Comparison of ENCODE assay signal across 8 cellular contexts in the genomic region with DNA sequence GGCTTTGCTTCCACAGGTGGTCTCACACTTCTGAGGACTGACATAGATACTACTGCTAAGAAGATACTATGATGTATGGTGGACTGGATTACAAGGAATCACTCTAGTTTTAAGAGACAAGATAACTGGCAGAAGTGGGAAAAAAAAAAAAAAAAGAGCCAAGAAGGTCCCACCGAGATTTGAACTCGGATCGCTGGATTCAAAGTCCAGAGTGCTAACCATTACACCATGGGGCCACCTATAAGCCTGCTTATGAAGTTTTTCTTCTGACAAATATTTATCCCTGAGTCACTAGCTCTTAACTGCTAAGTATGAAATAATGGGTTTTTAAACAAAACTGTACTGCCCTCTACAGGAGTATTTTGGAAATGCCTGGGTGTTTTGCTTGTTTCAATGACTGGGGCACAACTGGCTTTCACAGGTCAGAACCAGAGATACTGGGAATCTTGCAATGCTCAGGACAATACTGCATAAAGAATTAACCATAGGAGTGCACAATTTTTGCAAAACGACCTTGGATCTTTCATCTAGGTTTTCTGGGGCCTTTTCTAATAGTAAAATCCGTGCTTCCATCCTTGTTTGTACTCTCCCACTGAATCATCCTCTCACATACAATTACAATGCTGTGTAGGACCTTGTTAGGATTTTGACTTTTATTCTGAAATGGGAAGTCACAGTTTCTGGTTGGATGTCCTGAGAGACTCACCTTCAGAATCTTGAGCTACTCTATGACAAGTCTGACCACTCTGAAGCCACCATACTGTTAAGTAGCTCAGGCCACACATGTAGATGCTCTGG.
DNase-seq lines count a peak whose midpoint lies in the region; ATAC-seq and TF ChIP-seq lines count a peak whose summit lies in the region.

No MANE protein-coding gene starts in this region.

- H3K27ac Mint-ChIP-seq in activated naive CD8-positive, alpha-beta T cell = peak overlapping the region; percentile 23

- H3K4me1 ChIP-seq in PC-3 (ENCODE audit: insufficient read depth, low read length) (peaks cover 13% of the 10 kb centered on the region; the same call in 1 of the 2 replicates), heart right ventricle (peaks cover 0 to 26% (median 10%) of the 10 kb centered on the region in 9 donors)

- H3K36me3 ChIP-seq in PC-3 (ENCODE audit: low read depth, low read length) (no peaks in the 10 kb centered on the region), heart right ventricle (no peaks in the 10 kb centered on the region)

- H3F3A ChIP-seq in PC-3 (ENCODE audit: low read length, unreplicated experiment) = peaks cover 3% of the 10 kb centered on the region

- H3K4me3 ChIP-seq in PC-3 (ENCODE audit: low read length) (peak overlapping the region; percentile 16; the same call in 1 of the 2 replicates), heart right ventricle (no peak overlapping the region)

- H3K4me1 Mint-ChIP-seq in activated naive CD8-positive, alpha-beta T cell (ENCODE audit: low read depth) = peaks cover 20% of the 10 kb centered on the region

- intact Hi-C loops in PC-3 (cut with micrococcal nuclease) (loop anchor here (5.0 kb wide), 1 partner anchor 124 kb away; no protein-coding TSS in a partner anchor), heart right ventricle (cut with DNase I) (no loop called here)

- POLR2A ChIA-PET in PC-3 (lab: Charles Lee; ENCODE audit: unreplicated experiment) = interaction anchor here (0.7 to 1.3 kb wide), 2 partner anchors 97 to 100 kb away, joined by 6 to 8 read pairs; a partner anchor contains a TSS

- CTCF ChIA-PET in PC-3 (lab: Charles Lee) = interaction anchor here (0.5 to 1.9 kb wide), 7 partner anchors 12 to 566 kb away, joined by 3 to 19 read pairs (median 4); a partner anchor contains a TSS

- no TSS peak for BruUV-seq in PC-3 (replicated peaks; lab: Mats Ljungman, UMichigan)

- DNase-seq in DMS79 (lab: John Stamatoyannopoulos, UW) = peak; percentile 29
- DNase-seq in PC-3 = peak; percentile 99
- DNase-seq in heart right ventricle = peak in 1 of 2 donors; percentile 73
- peak; percentile 85 for DNase-seq in retina
- DNase-seq in HuH-7.5 (ENCODE audit: low spot score) = no peak

- H3K4me3 Mint-ChIP-seq in activated naive CD8-positive, alpha-beta T cell = no peak overlapping the region

- peak overlapping the region; percentile 45 for H3K4me2 ChIP-seq in PC-3 (ENCODE audit: low read length)

- peak overlapping the region; percentile 22; the same call in 1 of the 2 replicates for H2AFZ ChIP-seq in PC-3 (ENCODE audit: low read length)

- no peaks in the 10 kb centered on the region for H3K9me2 ChIP-seq in PC-3 (replicated peaks; ENCODE audit: low read length)

- whole genome bisulfite sequencing in heart right ventricle, 2 donors = 3 to 4% methylated on average over 5 of the region's 5 CpGs

- H3K27me3 Mint-ChIP-seq in activated naive CD8-positive, alpha-beta T cell = peaks cover 7% of the 10 kb centered on the region

- H3K27me3 ChIP-seq in PC-3 (ENCODE audit: low read length) (no peaks in the 10 kb centered on the region), heart right ventricle (peaks cover 0 to 42% (median 14%) of the 10 kb centered on the region in 7 donors)

- TF ChIP-seq CTCF in LNCAP (IDR thresholded peaks at IDR 0.05) = peak; percentile 64
- peak; percentile 81 for TF ChIP-seq CTCF in PC-3 (conservative IDR thresholded peaks at IDR 0.05; ENCODE audit: low read depth, low read length)
- peak; percentile 59 to 84 (median 82) for TF ChIP-seq CTCF in heart right ventricle (IDR thresholded peaks at IDR 0.05)

- H3K9me3 Mint-ChIP-seq in activated naive CD8-positive, alpha-beta T cell (ENCODE audit: low read depth) = no peaks in the 10 kb centered on the region

- H3K9me3 ChIP-seq in PC-3 (ENCODE audit: low read length) (no peaks in the 10 kb centered on the region), heart right ventricle (no peaks in the 10 kb centered on the region)

- H3K27ac ChIP-seq in PC-3 (ENCODE audit: low read length) = no peak overlapping the region
- H3K27ac ChIP-seq in heart right ventricle = no peak overlapping the region

- ATAC-seq in GM21576 (IDR thresholded peaks at IDR 0.05; ENCODE audit: unreplicated experiment) = peak; percentile 64
- peak; percentile 26 for ATAC-seq in PC-3
- peak; percentile 24 to 84 (median 71) for ATAC-seq in heart right ventricle

- no peaks in the 10 kb centered on the region for H3K79me2 ChIP-seq in PC-3 (ENCODE audit: low read length)

- no peaks in the 10 kb centered on the region for H4K20me1 ChIP-seq in PC-3 (ENCODE audit: low read length)

- H3K9ac ChIP-seq in PC-3 (ENCODE audit: low read length) = no peak overlapping the region

- H3K36me3 Mint-ChIP-seq in activated naive CD8-positive, alpha-beta T cell = no peaks in the 10 kb centered on the region
